9 cellular contexts compared by ENCODE assay signal in genomic region chr7:143305423-143306070, GRCh38. TPM values are rescaled to one million over a fixed set of nuclear protein-coding genes. Genes with fewer than 3 reads are reported as not detected.
DNase-seq lines count a peak whose midpoint lies in the region; ATAC-seq, FAIRE-seq and TF ChIP-seq lines count a peak whose summit lies in the region.
"Had no signal": no experiment of that assay in that cellular context is flagged by ENCODE, and none has a peak within 500 bp of the region (broad histone marks: within the 10 kb centered on the region; RNA-seq: fewer than 3 reads in every experiment).

No MANE protein-coding gene starts in this region.

- H3K9ac ChIP-seq in endothelial cell of umbilical vein (replicated peaks; ENCODE audit: extremely low read depth, insufficient read depth, low read length): no peak overlapping the region

- no peaks in the 10 kb centered on the region for H4K20me1 ChIP-seq in endothelial cell of umbilical vein (replicated peaks; ENCODE audit: control insufficient read depth, extremely low read depth, insufficient read depth, low read length)

- H3K79me2 ChIP-seq in endothelial cell of umbilical vein (ENCODE audit: control insufficient read depth, insufficient read depth, low read length): no peaks in the 10 kb centered on the region

- peaks cover 33 to 44% of the 10 kb centered on the region in 2 experiments for H3K36me3 ChIP-seq in endothelial cell of umbilical vein (ENCODE audit: control insufficient read depth in 2 of 2, extremely low read depth in 1 of 2, insufficient read depth in 2 of 2, low read length in 2 of 2)

- DNase-seq in DMS 273 (lab: John Stamatoyannopoulos, UW; ENCODE audit: unreplicated experiment) (peak; percentile 67), DMS 273 treated with DMSO at 0.1 percent for 48 hours (lab: John Stamatoyannopoulos, UW) (no peak), NCI-H69 (lab: John Stamatoyannopoulos, UW) (peak; percentile 61), endothelial cell of umbilical vein (ENCODE audit: low read depth, low spot score) (peak; percentile 57), GM12891 (ENCODE audit: insufficient read length, low spot score) (no peak)
- peak; percentile 89 for DNase-seq in activated CD8-positive, alpha-beta memory T cell treated with anti-CD3 and anti-CD28 coated beads, Interleukin-2, amount 50 U/mL, for 48 hours
- peak; percentile 23 to 78 (median 58) for DNase-seq in naive thymus-derived CD8-positive, alpha-beta T cell

- no peaks in the 10 kb centered on the region for H3K9me1 ChIP-seq in endothelial cell of umbilical vein (replicated peaks; ENCODE audit: control insufficient read depth, extremely low read depth, insufficient read depth, low read length)

- H3K4me2 ChIP-seq in endothelial cell of umbilical vein (ENCODE audit: insufficient read depth, low read length): no peak overlapping the region

- no peaks in the 10 kb centered on the region for H3K9me3 ChIP-seq in endothelial cell of umbilical vein (replicated peaks; ENCODE audit: control insufficient read depth, insufficient read depth, low read length)

- no peaks in the 10 kb centered on the region for H3K4me1 ChIP-seq in endothelial cell of umbilical vein (ENCODE audit: control insufficient read depth, extremely low read depth, insufficient read depth, low read length)

- H3K27ac ChIP-seq in endothelial cell of umbilical vein (ENCODE audit: insufficient read depth, low read depth, low read length): no peak overlapping the region

- H3K4me1 Mint-ChIP-seq in naive thymus-derived CD8-positive, alpha-beta T cell: peaks cover 24 to 43% (median 36%) of the 10 kb centered on the region in 4 donors
- H3K4me1 Mint-ChIP-seq in stimulated activated naive CD8-positive, alpha-beta T cell treated with anti-CD3 and anti-CD28 coated beads, Interleukin-15, Interleukin-2, amounts not matched to agents 100 ng/mL and 50 ng/mL, for 24 hours (ENCODE audit: low read depth): peaks cover 42% of the 10 kb centered on the region

- peak overlapping the region in 8 of 10 donors; percentile 5 to 85 (median 44) for H3K27ac Mint-ChIP-seq in naive thymus-derived CD8-positive, alpha-beta T cell
- H3K27ac Mint-ChIP-seq in stimulated activated naive CD8-positive, alpha-beta T cell treated with anti-CD3 and anti-CD28 coated beads, Interleukin-15, Interleukin-2, amounts not matched to agents 100 ng/mL and 50 ng/mL, for 24 hours: peak overlapping the region; percentile 1

- peaks cover 17 to 76% (median 47%) of the 10 kb centered on the region in 3 donors for H3K36me3 Mint-ChIP-seq in naive thymus-derived CD8-positive, alpha-beta T cell
- peaks cover 86% of the 10 kb centered on the region for H3K36me3 Mint-ChIP-seq in stimulated activated naive CD8-positive, alpha-beta T cell treated with anti-CD3 and anti-CD28 coated beads, Interleukin-15, Interleukin-2, amounts not matched to agents 100 ng/mL and 50 ng/mL, for 24 hours (ENCODE audit: low read depth)

- peaks cover 0 to 1% (median 0%) of the 10 kb centered on the region in 9 donors for H3K9me3 Mint-ChIP-seq in naive thymus-derived CD8-positive, alpha-beta T cell
- no peaks in the 10 kb centered on the region for H3K9me3 Mint-ChIP-seq in stimulated activated naive CD8-positive, alpha-beta T cell treated with anti-CD3 and anti-CD28 coated beads, Interleukin-15, Interleukin-2, amounts not matched to agents 100 ng/mL and 50 ng/mL, for 24 hours

- no peak overlapping the region for H3K4me3 ChIP-seq in endothelial cell of umbilical vein (replicated peaks in 1 of 3; ENCODE audit: insufficient read depth in 1 of 3, low read depth in 1 of 3, low read length in 3 of 3)

- peak overlapping the region in 1 of 10 donors; percentile 3 for H3K4me3 Mint-ChIP-seq in naive thymus-derived CD8-positive, alpha-beta T cell
- H3K4me3 Mint-ChIP-seq in stimulated activated naive CD8-positive, alpha-beta T cell treated with anti-CD3 and anti-CD28 coated beads, Interleukin-15, Interleukin-2, amounts not matched to agents 100 ng/mL and 50 ng/mL, for 24 hours: no peak overlapping the region

- dilution Hi-C loops in endothelial cell of umbilical vein (cut with MboI; ENCODE audit: extremely low pct_ligation_motif_present, low sequenced_read_pairs): no loop called here

- no peaks in the 10 kb centered on the region for H3K27me3 ChIP-seq in endothelial cell of umbilical vein (ENCODE audit: control insufficient read depth in 2 of 2, insufficient read depth in 2 of 2, low read length in 2 of 2)

- no peak for TF ChIP-seq POLR2A in endothelial cell of umbilical vein (IDR thresholded peaks at IDR 0.05; ENCODE audit: low read depth, low read length)
- TF ChIP-seq POLR2A in GM12891 (IDR thresholded peaks at IDR 0.05; ENCODE audit: low read depth, low read length): no peak

- H3K27me3 Mint-ChIP-seq in naive thymus-derived CD8-positive, alpha-beta T cell: no peaks in the 10 kb centered on the region
- H3K27me3 Mint-ChIP-seq in stimulated activated naive CD8-positive, alpha-beta T cell treated with anti-CD3 and anti-CD28 coated beads, Interleukin-15, Interleukin-2, amounts not matched to agents 100 ng/mL and 50 ng/mL, for 24 hours: no peaks in the 10 kb centered on the region

- no peak overlapping the region for H2AFZ ChIP-seq in endothelial cell of umbilical vein (ENCODE audit: low read depth, low read length)

- BruUV-seq in endothelial cell of umbilical vein (replicated peaks; lab: Mats Ljungman, UMichigan): TSS peak; percentile 30

- POLR2A ChIA-PET in endothelial cell of umbilical vein (lab: Charles Lee): no interaction called here
- POLR2A ChIA-PET in naive thymus-derived CD8-positive, alpha-beta T cell (lab: Charles Lee): interaction anchor here (1.9 kb wide), 1 partner anchor 65 kb away, joined by 7 read pairs; no protein-coding TSS in a partner anchor

- intact Hi-C loops in endothelial cell of umbilical vein (cut with micrococcal nuclease): loop anchor here (1.0 to 5.0 kb wide), 2 partner anchors 57 to 65 kb away; partner anchors contain the start of gene FAM131B

- peak; percentile 77 to 81 for ATAC-seq in naive thymus-derived CD8-positive, alpha-beta T cell

- TF ChIP-seq CTCF in endothelial cell of umbilical vein (IDR thresholded peaks at IDR 0.05; ENCODE audit: extremely low read depth in 1 of 2, insufficient read depth in 1 of 2, low read depth in 1 of 2, low read length in 2 of 2): peak; percentile 72 to 86

- FAIRE-seq in endothelial cell of umbilical vein (lab: Jason Lieb, UNC) (peak; percentile 74), GM12891 (lab: Jason Lieb, UNC) (no peak)
- FAIRE-seq: A204.1 had no signal

- CTCF ChIA-PET in endothelial cell of umbilical vein (lab: Charles Lee): interaction anchor here (0.7 to 2.8 kb wide), 8 partner anchors 10 to 91 kb away, joined by 3 to 45 read pairs (median 6); no protein-coding TSS in a partner anchor

RNA-seq across cellular contexts. Expression of gene CLCN1, which starts 10.4 kb away (rescaled TPM):
- total RNA-seq in endothelial cell of umbilical vein: not detected in 2 replicates
- not detected in 2 replicates for polyA plus RNA-seq in endothelial cell of umbilical vein
- not detected in 2 replicates for polyA plus RNA-seq in endothelial cell of umbilical vein (2011; cell fraction: cytosol; rRNA removed)
- not detected in 2 replicates for polyA plus RNA-seq in endothelial cell of umbilical vein (2011; cell fraction: nucleus; rRNA removed)
- polyA plus RNA-seq in endothelial cell of umbilical vein (2012): not detected in 2 replicates
- polyA minus RNA-seq in endothelial cell of umbilical vein: not detected in 2 replicates
- not detected for polyA minus RNA-seq in endothelial cell of umbilical vein (2011; cell fraction: cytosol; rRNA and poly(A)+ RNA removed)
- polyA minus RNA-seq in endothelial cell of umbilical vein (2011; cell fraction: nucleus; rRNA and poly(A)+ RNA removed): not detected in 2 replicates
- not detected for total RNA-seq in naive thymus-derived CD8-positive, alpha-beta T cell
- polyA plus RNA-seq in naive thymus-derived CD8-positive, alpha-beta T cell: not detected
- 0.10 TPM for polyA plus RNA-seq in GM12891 (2012; ENCODE audit: low read depth, missing spikeins)

RNA-seq across cellular contexts. Expression of gene CASP2, which starts 17.4 kb away (rescaled TPM):
- 57.9 and 61.7 TPM in 2 replicates for total RNA-seq in endothelial cell of umbilical vein
- 31.8 and 36.3 TPM in 2 replicates for polyA plus RNA-seq in endothelial cell of umbilical vein
- 22.5 and 24.1 TPM in 2 replicates for polyA plus RNA-seq in endothelial cell of umbilical vein (2011; cell fraction: cytosol; rRNA removed)
- 68.8 and 87.4 TPM in 2 replicates for polyA plus RNA-seq in endothelial cell of umbilical vein (2011; cell fraction: nucleus; rRNA removed)
- 16.5 and 20.8 TPM in 2 replicates for polyA plus RNA-seq in endothelial cell of umbilical vein (2012)
- polyA minus RNA-seq in endothelial cell of umbilical vein: 103 and 118 TPM in 2 replicates
- polyA minus RNA-seq in endothelial cell of umbilical vein (2011; cell fraction: cytosol; rRNA and poly(A)+ RNA removed): 35.8 TPM
- polyA minus RNA-seq in endothelial cell of umbilical vein (2011; cell fraction: nucleus; rRNA and poly(A)+ RNA removed): 53.8 and 95.0 TPM in 2 replicates
- 10 to 100 TPM; 64.9 to 68.2 TPM for total RNA-seq in naive thymus-derived CD8-positive, alpha-beta T cell
- 10 to 100 TPM; 12.1 to 22.0 (median 14.6) TPM for polyA plus RNA-seq in naive thymus-derived CD8-positive, alpha-beta T cell
- 12.6 TPM for polyA plus RNA-seq in GM12891 (2012; ENCODE audit: low read depth, missing spikeins)

RNA-seq across cellular contexts. Expression of gene TMEM139, which starts 20.8 kb away (rescaled TPM):
- total RNA-seq in endothelial cell of umbilical vein: not detected in 2 replicates
- 0.32 and 0.37 TPM in 2 replicates for polyA plus RNA-seq in endothelial cell of umbilical vein
- polyA plus RNA-seq in endothelial cell of umbilical vein (2011; cell fraction: cytosol; rRNA removed): 0.06 and 0.12 TPM in 2 replicates
- polyA plus RNA-seq in endothelial cell of umbilical vein (2011; cell fraction: nucleus; rRNA removed): 0.24 TPM in 1 of 2 replicates, not detected in the other
- 0.16 and 0.25 TPM in 2 replicates for polyA plus RNA-seq in endothelial cell of umbilical vein (2012)
- polyA minus RNA-seq in endothelial cell of umbilical vein: not detected in 2 replicates
- polyA minus RNA-seq in endothelial cell of umbilical vein (2011; cell fraction: cytosol; rRNA and poly(A)+ RNA removed): 12.3 TPM
- 0.48 TPM in 1 of 2 replicates, not detected in the other for polyA minus RNA-seq in endothelial cell of umbilical vein (2011; cell fraction: nucleus; rRNA and poly(A)+ RNA removed)
- total RNA-seq in naive thymus-derived CD8-positive, alpha-beta T cell: 1 to 10 TPM in 1 of 2 experiments, under 1 TPM in 1; 0.29 to 1.2 TPM
- polyA plus RNA-seq in naive thymus-derived CD8-positive, alpha-beta T cell: under 1 TPM in 1 of 3 donors, not detected in 2; 0.60 TPM
- polyA plus RNA-seq in GM12891 (2012; ENCODE audit: low read depth, missing spikeins): 0.13 TPM

RNA-seq across cellular contexts. Expression of gene GSTK1, which starts 42.3 kb away (rescaled TPM):
- total RNA-seq in endothelial cell of umbilical vein: 99.4 and 119 TPM in 2 replicates
- 126 and 132 TPM in 2 replicates for polyA plus RNA-seq in endothelial cell of umbilical vein
- polyA plus RNA-seq in endothelial cell of umbilical vein (2011; cell fraction: cytosol; rRNA removed): 137 and 144 TPM in 2 replicates
- 221 and 223 TPM in 2 replicates for polyA plus RNA-seq in endothelial cell of umbilical vein (2011; cell fraction: nucleus; rRNA removed)
- polyA plus RNA-seq in endothelial cell of umbilical vein (2012): 127 and 133 TPM in 2 replicates
- polyA minus RNA-seq in endothelial cell of umbilical vein: 76.6 and 95.4 TPM in 2 replicates
- 45.6 TPM for polyA minus RNA-seq in endothelial cell of umbilical vein (2011; cell fraction: cytosol; rRNA and poly(A)+ RNA removed)
- polyA minus RNA-seq in endothelial cell of umbilical vein (2011; cell fraction: nucleus; rRNA and poly(A)+ RNA removed): 30.1 and 32.0 TPM in 2 replicates
- 100 to 1,000 TPM; 278 to 283 TPM for total RNA-seq in naive thymus-derived CD8-positive, alpha-beta T cell
- 100 to 1,000 TPM; 310 to 355 (median 330) TPM for polyA plus RNA-seq in naive thymus-derived CD8-positive, alpha-beta T cell
- 94.8 TPM for polyA plus RNA-seq in GM12891 (2012; ENCODE audit: low read depth, missing spikeins)

RNA-seq across cellular contexts. Expression of gene FAM131B, which starts 57.0 kb away (rescaled TPM):
- total RNA-seq in endothelial cell of umbilical vein: 1.4 and 1.6 TPM in 2 replicates
- 1.6 and 1.8 TPM in 2 replicates for polyA plus RNA-seq in endothelial cell of umbilical vein
- 1.7 TPM in 2 replicates for polyA plus RNA-seq in endothelial cell of umbilical vein (2011; cell fraction: cytosol; rRNA removed)
- polyA plus RNA-seq in endothelial cell of umbilical vein (2011; cell fraction: nucleus; rRNA removed): 1.8 and 2.2 TPM in 2 replicates
- 1.6 and 2.2 TPM in 2 replicates for polyA plus RNA-seq in endothelial cell of umbilical vein (2012)
- 4.4 and 5.9 TPM in 2 replicates for polyA minus RNA-seq in endothelial cell of umbilical vein
- not detected for polyA minus RNA-seq in endothelial cell of umbilical vein (2011; cell fraction: cytosol; rRNA and poly(A)+ RNA removed)
- 0.77 and 0.82 TPM in 2 replicates for polyA minus RNA-seq in endothelial cell of umbilical vein (2011; cell fraction: nucleus; rRNA and poly(A)+ RNA removed)
- total RNA-seq in naive thymus-derived CD8-positive, alpha-beta T cell: 1 to 10 TPM in 1 of 2 experiments, under 1 TPM in 1; 0.78 to 1.2 TPM
- 1 to 10 TPM in 1 of 3 donors, under 1 TPM in 2; 0.44 to 1.1 (median 0.54) TPM for polyA plus RNA-seq in naive thymus-derived CD8-positive, alpha-beta T cell
- polyA plus RNA-seq in GM12891 (2012; ENCODE audit: low read depth, missing spikeins): 0.03 TPM

Comparison
In these comparisons a context has a peak if more than half of its experiments do, and no peak if none do; other contexts are left out.
1. DNase-seq: peak in DMS 273 (single experiment), NCI-H69 (single experiment), activated CD8-positive, alpha-beta memory T cell treated with anti-CD3 and anti-CD28 coated beads, Interleukin-2, amount 50 U/mL, for 48 hours (single experiment), endothelial cell of umbilical vein (single experiment) and naive thymus-derived CD8-positive, alpha-beta T cell (10 of 10); none in DMS 273 treated with DMSO at 0.1 percent for 48 hours (single experiment) and GM12891 (single experiment).